In genomic region chr22:26585104-26585790, GRCh38 we compare ENCODE assay signal across 9 cellular contexts. TPM values are rescaled to one million over a fixed set of nuclear protein-coding genes. Genes with fewer than 3 reads are reported as not detected.
DNase-seq lines count a peak whose midpoint lies in the region; ATAC-seq and TF ChIP-seq lines count a peak whose summit lies in the region.
"Had no signal": no experiment of that assay in that cellular context is flagged by ENCODE, and none has a peak within 500 bp of the region (broad histone marks: within the 10 kb centered on the region; RNA-seq: fewer than 3 reads in every experiment).

No MANE protein-coding gene starts in this region.

- peaks cover 77% of the 10 kb centered on the region for H3K79me2 ChIP-seq in GM23248 (ENCODE audit: insufficient read depth)
- peaks cover 65% of the 10 kb centered on the region for H3K79me2 ChIP-seq in SK-N-SH (ENCODE audit: insufficient read depth)

- no peaks in the 10 kb centered on the region for H3K27me3 ChIP-seq in GM23248 (replicated peaks; ENCODE audit: insufficient read depth)
- H3K27me3 ChIP-seq in SK-N-SH (ENCODE audit: insufficient read depth): no peaks in the 10 kb centered on the region
- no peaks in the 10 kb centered on the region for H3K27me3 ChIP-seq in skeletal muscle satellite cell (ENCODE audit: control insufficient read depth, insufficient read depth, low read length)
- no peaks in the 10 kb centered on the region for H3K27me3 ChIP-seq in suprapubic skin

- no peak; the same call in 1 of the 2 replicates for TF ChIP-seq RAD21 in SK-N-SH (IDR thresholded peaks at IDR 0.05; ENCODE audit: low read length)

- H4K20me1 ChIP-seq in GM23248 (ENCODE audit: insufficient read depth) (no peaks in the 10 kb centered on the region; the same call in 1 of the 2 replicates), SK-N-SH (ENCODE audit: insufficient read depth) (no peaks in the 10 kb centered on the region; the same call in 1 of the 2 replicates)

- no peak overlapping the region for H2AFZ ChIP-seq in GM23248
- H2AFZ ChIP-seq in SK-N-SH (ENCODE audit: low read depth): no peak overlapping the region

- 36 to 37% methylated on average over 10 to 11 of the region's 11 CpGs for WGBS in GM23248 (ENCODE audit: low coverage in 1 of 2, low lambda C conversion rate in 2 of 2, missing lambda C conversion rate in 2 of 2), 2 experiments
- WGBS in SK-N-SH (ENCODE audit: low lambda C conversion rate): 28% methylated on average over 9 of the region's 11 CpGs
- 44% methylated on average over 6 of the region's 11 CpGs for WGBS in suprapubic skin

- TF ChIP-seq POLR2A in suprapubic skin (IDR thresholded peaks at IDR 0.05): no peak

- CTCF ChIA-PET in SK-N-SH (lab: Yijun Ruan, JAX): interaction anchor here (0.7 to 1.2 kb wide), 4 partner anchors 13 to 217 kb away, joined by 3 read pairs; no protein-coding TSS in a partner anchor

- DNase-seq in GM23248: peak; percentile 93
- peak; percentile 53 for DNase-seq in SK-N-SH
- peak; percentile 82 for DNase-seq in fibroblast of villous mesenchyme (ENCODE audit: low read depth)
- no peak for DNase-seq in suprapubic skin (ENCODE audit: low spot score in 2 of 2)

- POLR2A ChIA-PET in SK-N-SH (lab: Yijun Ruan, JAX): no interaction called here

- H3K4me2 ChIP-seq in GM23248 (ENCODE audit: unreplicated experiment) (peak overlapping the region; percentile 37), SK-N-SH (peak overlapping the region; percentile 45; the same call in 1 of the 2 replicates), skeletal muscle satellite cell (ENCODE audit: low read length) (peak overlapping the region; percentile 68)

- peak overlapping the region; percentile 35 for H3K27ac ChIP-seq in GM23248
- H3K27ac ChIP-seq in SK-N-SH (ENCODE audit: low read depth in 2 of 2, low read length in 1 of 2): peak overlapping the region; percentile 56 to 65
- no peak overlapping the region for H3K27ac ChIP-seq in suprapubic skin

- TF ChIP-seq CTCF in SK-N-SH (IDR thresholded peaks at IDR 0.05) (peak; percentile 26; the same call in 1 of the 2 replicates), fibroblast of villous mesenchyme (IDR thresholded peaks at IDR 0.05; ENCODE audit: insufficient read depth, low read depth, low read length) (no peak), suprapubic skin (IDR thresholded peaks at IDR 0.05) (no peak)

- no peak for ATAC-seq in GM18868 (IDR thresholded peaks at IDR 0.05; ENCODE audit: unreplicated experiment)
- ATAC-seq in GM21529 (IDR thresholded peaks at IDR 0.05; ENCODE audit: unreplicated experiment): no peak
- no peak for ATAC-seq in GM19328 (IDR thresholded peaks at IDR 0.05; ENCODE audit: unreplicated experiment)

- H3K36me3 ChIP-seq in GM23248 (ENCODE audit: low read depth) (no peaks in the 10 kb centered on the region), SK-N-SH (replicated peaks in 1 of 2; ENCODE audit: control insufficient read depth in 1 of 2, insufficient read depth in 2 of 2, low read length in 1 of 2) (peaks cover 3 to 9% of the 10 kb centered on the region in 2 experiments), skeletal muscle satellite cell (ENCODE audit: insufficient read depth, low read length) (peaks cover 8% of the 10 kb centered on the region), suprapubic skin (peaks cover 8% of the 10 kb centered on the region)

- H3K4me1 ChIP-seq in GM23248 (ENCODE audit: insufficient read depth): peaks cover 15% of the 10 kb centered on the region
- peaks cover 10 to 14% of the 10 kb centered on the region in 2 experiments; a peak in 3 of 4 replicates for H3K4me1 ChIP-seq in SK-N-SH (ENCODE audit: control insufficient read depth in 1 of 2, insufficient read depth in 2 of 2, low read depth in 1 of 2, low read length in 1 of 2)
- H3K4me1 ChIP-seq in skeletal muscle satellite cell (ENCODE audit: control insufficient read depth, insufficient read depth, low read length): peaks cover 31% of the 10 kb centered on the region
- peaks cover 30% of the 10 kb centered on the region for H3K4me1 ChIP-seq in suprapubic skin

- H3K9me3 ChIP-seq in GM23248 (ENCODE audit: low read depth) (no peaks in the 10 kb centered on the region), SK-N-SH (no peaks in the 10 kb centered on the region), skeletal muscle satellite cell (replicated peaks; ENCODE audit: low read length) (no peaks in the 10 kb centered on the region), suprapubic skin (no peaks in the 10 kb centered on the region)

- H3K4me3 ChIP-seq in GM23248 (no peak overlapping the region), SK-N-SH (ENCODE audit: low read depth in 2 of 2, low read length in 1 of 2) (no peak overlapping the region), fibroblast of villous mesenchyme (ENCODE audit: low read depth, low read length) (no peak overlapping the region), skeletal muscle satellite cell (ENCODE audit: low read length) (no peak overlapping the region), suprapubic skin (no peak overlapping the region)

- H3K9ac ChIP-seq in GM23248 (peak overlapping the region; percentile 20), SK-N-SH (no peak overlapping the region), skeletal muscle satellite cell (ENCODE audit: low read depth, low read length) (peak overlapping the region; percentile 24)

- TF ChIP-seq EP300 in SK-N-SH (IDR thresholded peaks at IDR 0.05; ENCODE audit: borderline replicate concordance in 1 of 2, low read depth in 1 of 2, low read length in 1 of 2) (0 out of 4 replicates have a peak, but pooled peaks of 1 of the 2 experiments have one; percentile 48), suprapubic skin (IDR thresholded peaks at IDR 0.05) (no peak)

- peaks cover 24% of the 10 kb centered on the region for H3F3A ChIP-seq in GM23248 (ENCODE audit: insufficient read depth)
- peaks cover 20% of the 10 kb centered on the region for H3F3A ChIP-seq in SK-N-SH (replicated peaks; ENCODE audit: insufficient read depth)

- in situ Hi-C loops in GM23248 (cut with MboI): no loop called here

- H3K9me2 ChIP-seq in GM23248 (ENCODE audit: insufficient read depth): no peaks in the 10 kb centered on the region
- no peaks in the 10 kb centered on the region for H3K9me2 ChIP-seq in SK-N-SH

TF ChIP-seq in SK-N-SH, 30 proteins besides CTCF, POLR2A, EP300 and RAD21 (continues in another document):
- TF ChIP-seq GATA2 (CRISPR knock-in tag; IDR thresholded peaks at IDR 0.05): no peak
- TF ChIP-seq PBX3 (IDR thresholded peaks at IDR 0.05): peak; percentile 43; the same call in 1 of the 2 replicates
- TF ChIP-seq TAF1 (IDR thresholded peaks at IDR 0.05; ENCODE audit: borderline replicate concordance, low read depth, low read length): no peak
- no peak for TF ChIP-seq FOXJ3 (CRISPR knock-in tag; IDR thresholded peaks at IDR 0.05)
- TF ChIP-seq TCF12 (IDR thresholded peaks at IDR 0.05): peak; percentile 68
- TF ChIP-seq YY1 (IDR thresholded peaks at IDR 0.05; ENCODE audit: low read depth): no peak
- no peak for TF ChIP-seq FOXM1 (IDR thresholded peaks at IDR 0.05; ENCODE audit: low read depth)
- no peak; the same call in 1 of the 2 replicates for TF ChIP-seq MEF2A (IDR thresholded peaks at IDR 0.05; ENCODE audit: borderline replicate concordance, low read depth)
- TF ChIP-seq GABPA (IDR thresholded peaks at IDR 0.05; ENCODE audit: low read depth): no peak
- TF ChIP-seq NFIC (IDR thresholded peaks at IDR 0.05; ENCODE audit: borderline replicate concordance): peak; percentile 92

RNA-seq across cellular contexts. Expression of gene TPST2, which starts 4.7 kb away (rescaled TPM):
- 38.7 and 58.3 TPM in 2 replicates for total RNA-seq in GM23248 (2014; rRNA removed; shearing (Covaris generic))
- 34.1 and 35.1 TPM in 2 replicates for polyA plus RNA-seq in GM23248 (2016; fragmentation: Nextera tagmentation; extraction: Ambion mirVana)
- 52.3 and 58.4 TPM in 2 replicates for polyA plus RNA-seq in SK-N-SH (2012; rRNA removed)
- polyA plus RNA-seq in SK-N-SH (2012; cell fraction: cytosol; rRNA removed): 28.8 and 44.9 TPM in 2 replicates
- polyA plus RNA-seq in SK-N-SH (2012; cell fraction: nucleus; rRNA removed): 45.7 and 64.7 TPM in 2 replicates
- total RNA-seq in fibroblast of villous mesenchyme: 25.0 and 33.2 TPM in 2 replicates
- 15.3 and 17.0 TPM in 2 replicates for total RNA-seq in skeletal muscle satellite cell (2012; rRNA removed)
- total RNA-seq in suprapubic skin: 10 to 100 TPM; 44.5 to 59.4 (median 51.9) TPM

RNA-seq across cellular contexts. Expression of gene CRYBB1, which starts 32.6 kb away (rescaled TPM):
- not detected in 2 replicates for total RNA-seq in GM23248 (2014; rRNA removed; shearing (Covaris generic))
- polyA plus RNA-seq in GM23248 (2016; fragmentation: Nextera tagmentation; extraction: Ambion mirVana) (not detected in 2 replicates), SK-N-SH (2012; rRNA removed) (0.05 TPM in 1 of 2 replicates, not detected in the other)
- polyA plus RNA-seq in SK-N-SH (2012; cell fraction: cytosol; rRNA removed): 0.07 and 0.09 TPM in 2 replicates
- polyA plus RNA-seq in SK-N-SH (2012; cell fraction: nucleus; rRNA removed): not detected in 2 replicates
- total RNA-seq in fibroblast of villous mesenchyme (not detected in 2 replicates), suprapubic skin (not detected)
- total RNA-seq in skeletal muscle satellite cell (2012; rRNA removed): not detected in 2 replicates
- total RNA-seq: activated CD8-positive, alpha-beta memory T cell treated with anti-CD3 and anti-CD28 coated beads for 36 hours had no signal

RNA-seq across cellular contexts. Expression of gene CRYBA4, which starts 36.5 kb away (rescaled TPM):
- total RNA-seq in GM23248 (2014; rRNA removed; shearing (Covaris generic)): not detected in 2 replicates
- polyA plus RNA-seq in GM23248 (2016; fragmentation: Nextera tagmentation; extraction: Ambion mirVana) (not detected in 2 replicates), SK-N-SH (2012; rRNA removed) (not detected in 2 replicates)
- polyA plus RNA-seq in SK-N-SH (2012; cell fraction: cytosol; rRNA removed): not detected in 2 replicates
- not detected in 2 replicates for polyA plus RNA-seq in SK-N-SH (2012; cell fraction: nucleus; rRNA removed)
- total RNA-seq in fibroblast of villous mesenchyme (not detected in 2 replicates), suprapubic skin (not detected)
- total RNA-seq in skeletal muscle satellite cell (2012; rRNA removed): not detected in 2 replicates
- total RNA-seq: activated CD8-positive, alpha-beta memory T cell treated with anti-CD3 and anti-CD28 coated beads for 36 hours had no signal

Comparison
In these comparisons a context has a peak if more than half of its experiments do, and no peak if none do; other contexts are left out.
1. DNase-seq: peak in GM23248 (single experiment), SK-N-SH (single experiment) and fibroblast of villous mesenchyme (single experiment); none in suprapubic skin (0 of 2).
2. Peak in every context shown above with its lines, with median percentiles within 50 percentile points of each other: H3K4me2 ChIP-seq.